ENCODE assay signal across 15 cellular contexts in the genomic region with DNA sequence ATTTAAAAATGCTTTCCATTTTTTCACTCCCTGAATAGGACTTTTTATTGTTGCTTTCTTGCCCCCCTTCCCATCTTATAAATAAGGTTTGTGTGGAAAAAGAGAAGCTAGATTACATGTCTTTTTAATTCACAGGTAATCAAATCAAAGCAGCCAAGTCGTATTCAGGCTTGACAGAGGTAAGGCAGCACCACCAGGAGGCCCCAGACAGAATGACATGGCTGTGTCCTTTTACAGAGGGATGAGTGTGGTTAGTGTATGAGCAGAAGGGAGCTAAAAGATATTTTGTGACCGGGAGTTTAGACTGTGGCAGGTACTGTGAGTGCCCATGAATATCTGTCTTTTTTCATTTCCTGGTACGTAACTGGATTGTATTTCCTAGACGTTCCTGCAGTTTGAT.
DNase-seq lines count a peak whose midpoint lies in the region; ATAC-seq, FAIRE-seq and TF ChIP-seq lines count a peak whose summit lies in the region.
"Had no signal": no experiment of that assay in that cellular context is flagged by ENCODE, and none has a peak within 500 bp of the region (broad histone marks: within the 10 kb centered on the region; RNA-seq: fewer than 3 reads in every experiment).

No MANE protein-coding gene starts in this region.

- FAIRE-seq in GM12892 (lab: Jason Lieb, UNC) = no peak
- FAIRE-seq: islet of Langerhans had no signal

- peak; percentile 53 for ATAC-seq in left lobe of liver

- H3K4me3 ChIP-seq in LNCaP clone FGC (ENCODE audit: low read depth, low read length) (no peak overlapping the region), astrocyte of the spinal cord (ENCODE audit: low read depth, low read length) (no peak overlapping the region)
- H3K4me3 ChIP-seq: SJSA1 had no signal

- DNase-seq in DMS 273 treated with DMSO at 0.1 percent for 48 hours (lab: John Stamatoyannopoulos, UW) (peak; percentile 16), LNCaP clone FGC (ENCODE audit: low read depth) (peak; percentile 17), astrocyte of the spinal cord (ENCODE audit: low read depth, low spot score) (no peak), left lobe of liver (ENCODE audit: low spot score) (no peak), GM12892 (ENCODE audit: insufficient read length) (no peak), G401 (ENCODE audit: low spot score) (no peak), NOMO-1 treated with dmso at 0.1 percent for 144 hours (lab: John Stamatoyannopoulos, UW; ENCODE audit: unreplicated experiment) (no peak)
- no peak for DNase-seq in stimulated activated CD4-positive, alpha-beta T cell treated with anti-CD3 and anti-CD28 coated beads, Interleukin-4, amount 100 ng/mL, for 24 hours
- DNase-seq: activated CD4-positive, alpha-beta T cell treated with anti-CD3 and anti-CD28 coated beads, Interleukin-2, amount 50 U/mL, for 48 hours; activated naive CD4-positive, alpha-beta T cell treated with anti-CD3 and anti-CD28 coated beads for 36 hours; CD8-positive, alpha-beta memory T cell; NCI-H1930; stimulated activated CD4-positive, alpha-beta T cell treated with anti-CD3 and anti-CD28 coated beads, Interleukin-2, amount 100 ng/mL, for 48 hours had no signal

- in situ Hi-C loops in astrocyte of the spinal cord (cut with HindIII; ENCODE audit: low sequenced_read_pairs) = no loop called here
- in situ Hi-C loops in G401 (cut with HindIII; ENCODE audit: low sequenced_read_pairs) = no loop called here

- no peak for TF ChIP-seq POLR2A in GM12892 (IDR thresholded peaks at IDR 0.05; ENCODE audit: low read depth, low read length)

- TF ChIP-seq CTCF in LNCaP clone FGC (IDR thresholded peaks at IDR 0.05; ENCODE audit: control insufficient read depth, extremely low read depth, insufficient read depth) = peak; percentile 73
- peak; percentile 38 for TF ChIP-seq CTCF in astrocyte of the spinal cord (IDR thresholded peaks at IDR 0.05; ENCODE audit: low read depth, low read length)

Comparison
In these comparisons a context has a peak if more than half of its experiments do, and no peak if none do; other contexts are left out.
1. DNase-seq: peak in DMS 273 treated with DMSO at 0.1 percent for 48 hours (single experiment) and LNCaP clone FGC (single experiment); none in astrocyte of the spinal cord (single experiment), left lobe of liver (single experiment), GM12892 (single experiment), G401 (single experiment), NOMO-1 treated with dmso at 0.1 percent for 144 hours (single experiment) and stimulated activated CD4-positive, alpha-beta T cell treated with anti-CD3 and anti-CD28 coated beads, Interleukin-4, amount 100 ng/mL, for 24 hours (single experiment).